19 cellular contexts compared by ENCODE assay signal in genomic region chr17:79407385-79407784, GRCh38.
A peak's percentile ranks its signal among the peaks of the same experiment; 100 is the strongest.
DNase-seq lines count a peak whose midpoint lies in the region; ATAC-seq and TF ChIP-seq lines count a peak whose summit lies in the region.
"Had no signal": no experiment of that assay in that cellular context is flagged by ENCODE, and none has a peak within 500 bp of the region (broad histone marks: within the 10 kb centered on the region; RNA-seq: fewer than 3 reads in every experiment).

No MANE protein-coding gene starts in this region.

- H3K79me2 ChIP-seq in SK-N-SH (ENCODE audit: insufficient read depth), result no peaks in the 10 kb centered on the region

- no peaks in the 10 kb centered on the region for H3K36me3 ChIP-seq in SK-N-SH (replicated peaks in 1 of 2; ENCODE audit: control insufficient read depth in 1 of 2, insufficient read depth in 2 of 2, low read length in 1 of 2)
- H3K36me3 ChIP-seq: HAP-1 had no signal

- no peaks in the 10 kb centered on the region for H3K9me3 ChIP-seq in SK-N-SH
- H3K9me3 ChIP-seq: HAP-1 had no signal

- DNase-seq in SK-N-SH (no peak), NCI-H345 treated with DMSO at 0.1 percent for 48 hours (lab: John Stamatoyannopoulos, UW; ENCODE audit: unreplicated experiment) (peak; percentile 40), cerebellar cortex (ENCODE audit: low spot score) (peak; percentile 57), NCI-H2029 (lab: John Stamatoyannopoulos, UW) (no peak)
- no peak for DNase-seq in activated CD8-positive, alpha-beta memory T cell treated with anti-CD3 and anti-CD28 coated beads, Interleukin-2, amount 10 ng/mL, durations not matched to agents 7 days and 5 days
- no peak for DNase-seq in activated naive CD8-positive, alpha-beta T cell treated with anti-CD3 and anti-CD28 coated beads for 36 hours
- DNase-seq: 8988T; AML-193; C1 segment of cervical spinal cord; Calu3; CD4-positive, alpha-beta T cell; DMS 273 treated with DMSO at 0.1 percent for 48 hours; EL; GDM1; GOT3 had no signal

- H3K27me3 ChIP-seq in SK-N-SH (ENCODE audit: insufficient read depth), result peaks cover 56% of the 10 kb centered on the region

- no peak overlapping the region for H3K4me3 ChIP-seq in SK-N-SH (ENCODE audit: low read depth in 2 of 2, low read length in 1 of 2)
- H3K4me3 ChIP-seq: HAP-1, K562 had no signal

- H3K27ac ChIP-seq in SK-N-SH (ENCODE audit: low read depth in 2 of 2, low read length in 1 of 2), result no peak overlapping the region
- H3K27ac ChIP-seq: HL-60 had no signal

- H3K9me2 ChIP-seq in SK-N-SH, result no peaks in the 10 kb centered on the region

- H3K27me3 Mint-ChIP-seq in activated CD8-positive, alpha-beta memory T cell treated with anti-CD3 and anti-CD28 coated beads, Interleukin-2, amount 10 ng/mL, durations not matched to agents 7 days and 5 days, result peaks cover 34% of the 10 kb centered on the region
- peaks cover 50% of the 10 kb centered on the region for H3K27me3 Mint-ChIP-seq in activated naive CD8-positive, alpha-beta T cell treated with anti-CD3 and anti-CD28 coated beads for 36 hours

- H3K36me3 Mint-ChIP-seq in activated CD8-positive, alpha-beta memory T cell treated with anti-CD3 and anti-CD28 coated beads, Interleukin-2, amount 10 ng/mL, durations not matched to agents 7 days and 5 days, result no peaks in the 10 kb centered on the region
- H3K36me3 Mint-ChIP-seq in activated naive CD8-positive, alpha-beta T cell treated with anti-CD3 and anti-CD28 coated beads for 36 hours, result no peaks in the 10 kb centered on the region

- no peak overlapping the region for H2AFZ ChIP-seq in SK-N-SH (ENCODE audit: low read depth)

- POLR2A ChIA-PET in SK-N-SH (lab: Yijun Ruan, JAX), result interaction anchor here (1.1 kb wide), 1 partner anchor 14 kb away, joined by 3 read pairs; no protein-coding TSS in a partner anchor

- no peaks in the 10 kb centered on the region for H3K9me3 Mint-ChIP-seq in activated CD8-positive, alpha-beta memory T cell treated with anti-CD3 and anti-CD28 coated beads, Interleukin-2, amount 10 ng/mL, durations not matched to agents 7 days and 5 days (ENCODE audit: low read depth)
- H3K9me3 Mint-ChIP-seq in activated naive CD8-positive, alpha-beta T cell treated with anti-CD3 and anti-CD28 coated beads for 36 hours, result no peaks in the 10 kb centered on the region
- H3K9me3 Mint-ChIP-seq: CD4-positive, alpha-beta T cell had no signal

- ATAC-seq in SK-N-SH treated with all-trans-retinoic acid at 6 μM for 48 hours, result no peak
- no peak for ATAC-seq in activated CD8-positive, alpha-beta memory T cell treated with anti-CD3 and anti-CD28 coated beads, Interleukin-2, amount 10 ng/mL, durations not matched to agents 7 days and 5 days
- ATAC-seq: K562 had no signal

- no peak overlapping the region for H3K4me2 ChIP-seq in SK-N-SH

- no peaks in the 10 kb centered on the region for H3K4me1 ChIP-seq in SK-N-SH (ENCODE audit: control insufficient read depth in 1 of 2, insufficient read depth in 2 of 2, low read depth in 1 of 2, low read length in 1 of 2)
- H3K4me1 ChIP-seq: HAP-1 had no signal

- no peak overlapping the region for H3K27ac Mint-ChIP-seq in activated CD8-positive, alpha-beta memory T cell treated with anti-CD3 and anti-CD28 coated beads, Interleukin-2, amount 10 ng/mL, durations not matched to agents 7 days and 5 days
- no peak overlapping the region for H3K27ac Mint-ChIP-seq in activated naive CD8-positive, alpha-beta T cell treated with anti-CD3 and anti-CD28 coated beads for 36 hours
- H3K27ac Mint-ChIP-seq: CD4-positive, alpha-beta T cell had no signal

- H3K4me1 Mint-ChIP-seq in activated CD8-positive, alpha-beta memory T cell treated with anti-CD3 and anti-CD28 coated beads, Interleukin-2, amount 10 ng/mL, durations not matched to agents 7 days and 5 days, result no peaks in the 10 kb centered on the region
- no peaks in the 10 kb centered on the region for H3K4me1 Mint-ChIP-seq in activated naive CD8-positive, alpha-beta T cell treated with anti-CD3 and anti-CD28 coated beads for 36 hours

- H3K9ac ChIP-seq in SK-N-SH, result no peak overlapping the region

- H3F3A ChIP-seq in SK-N-SH (replicated peaks; ENCODE audit: insufficient read depth), result no peaks in the 10 kb centered on the region

- H3K4me3 Mint-ChIP-seq in activated CD8-positive, alpha-beta memory T cell treated with anti-CD3 and anti-CD28 coated beads, Interleukin-2, amount 10 ng/mL, durations not matched to agents 7 days and 5 days, result no peak overlapping the region
- no peak overlapping the region for H3K4me3 Mint-ChIP-seq in activated naive CD8-positive, alpha-beta T cell treated with anti-CD3 and anti-CD28 coated beads for 36 hours
- H3K4me3 Mint-ChIP-seq: CD4-positive, alpha-beta T cell had no signal

- no peak for TF ChIP-seq EP300 in SK-N-SH (IDR thresholded peaks at IDR 0.05; ENCODE audit: borderline replicate concordance in 1 of 2, low read depth in 1 of 2, low read length in 1 of 2)

- H4K20me1 ChIP-seq in SK-N-SH (ENCODE audit: insufficient read depth), result no peaks in the 10 kb centered on the region

- CTCF ChIA-PET in SK-N-SH (lab: Yijun Ruan, JAX), result interaction anchor here (1.1 to 16.2 kb wide), 5 partner anchors 19 to 321 kb away, joined by 3 to 333 read pairs (median 19); no protein-coding TSS in a partner anchor
- CTCF ChIA-PET in activated CD8-positive, alpha-beta memory T cell treated with anti-CD3 and anti-CD28 coated beads, Interleukin-2, amount 10 ng/mL, durations not matched to agents 7 days and 5 days (lab: Charles Lee), result interaction anchor here (8.3 kb wide), 1 partner anchor 15 kb away, joined by 82 read pairs; no protein-coding TSS in a partner anchor

- TF ChIP-seq RAD21 in SK-N-SH (IDR thresholded peaks at IDR 0.05; ENCODE audit: low read length), result no peak

- 31% methylated on average over 8 of the region's 8 CpGs for WGBS in SK-N-SH (ENCODE audit: low lambda C conversion rate)

- TF ChIP-seq CTCF in SK-N-SH (IDR thresholded peaks at IDR 0.05), result no peak

TF ChIP-seq in SK-N-SH, 30 proteins besides CTCF, POLR2A, EP300 and RAD21:
- TF ChIP-seq TCF12 (IDR thresholded peaks at IDR 0.05), result no peak
- no peak for TF ChIP-seq CHD2 (IDR thresholded peaks at IDR 0.05; ENCODE audit: low read length, partially characterized antibody)
- 0 out of 2 replicates have a peak, but pooled peaks have one; percentile 31 for TF ChIP-seq EZH2phosphoT487 (IDR thresholded peaks at IDR 0.05; ENCODE audit: borderline replicate concordance, low read depth)
- TF ChIP-seq GATA2 (CRISPR knock-in tag; IDR thresholded peaks at IDR 0.05), result no peak
- TF ChIP-seq FOXJ3 (CRISPR knock-in tag; IDR thresholded peaks at IDR 0.05), result no peak
- no peak for TF ChIP-seq USF2 (IDR thresholded peaks at IDR 0.05; ENCODE audit: borderline replicate concordance, low read depth, low read length)
TF ChIP-seq in SK-N-SH: peak in this region for 1.

TF ChIP-seq in SK-N-SH treated with all-trans-retinoic acid at 6 μM for 48 hours, 23 proteins besides CTCF, POLR2A, EP300 and RAD21:
- TF ChIP-seq TCF4 (CRISPR knock-in tag; IDR thresholded peaks at IDR 0.05; ENCODE audit: borderline replicate concordance), result no peak
- TF ChIP-seq ESRRG (CRISPR knock-in tag; IDR thresholded peaks at IDR 0.05), result no peak
- no peak for TF ChIP-seq SNAI2 (CRISPR knock-in tag; IDR thresholded peaks at IDR 0.05)
- TF ChIP-seq CREB5 (CRISPR knock-in tag; IDR thresholded peaks at IDR 0.05; ENCODE audit: low read depth), result no peak
- TF ChIP-seq ZNF8 (CRISPR knock-in tag; IDR thresholded peaks at IDR 0.05), result no peak
- no peak for TF ChIP-seq TSHZ2 (CRISPR knock-in tag; IDR thresholded peaks at IDR 0.05)
- TF ChIP-seq PPARA (CRISPR knock-in tag; IDR thresholded peaks at IDR 0.05; ENCODE audit: borderline replicate concordance), result no peak

Comparison
In these comparisons a context has a peak if more than half of its experiments do, and no peak if none do; other contexts are left out.
1. DNase-seq: peak in NCI-H345 treated with DMSO at 0.1 percent for 48 hours (single experiment) and cerebellar cortex (single experiment); none in SK-N-SH (single experiment), activated CD8-positive, alpha-beta memory T cell treated with anti-CD3 and anti-CD28 coated beads, Interleukin-2, amount 10 ng/mL, durations not matched to agents 7 days and 5 days (single experiment), NCI-H2029 (single experiment) and activated naive CD8-positive, alpha-beta T cell treated with anti-CD3 and anti-CD28 coated beads for 36 hours (single experiment).